In genomic region chr9:4382722-4383317, GRCh38 we compare ENCODE assay signal across 8 cellular contexts.
A peak's percentile ranks its signal among the peaks of the same experiment; 100 is the strongest.
DNase-seq lines count a peak whose midpoint lies in the region; ATAC-seq and TF ChIP-seq lines count a peak whose summit lies in the region.

No MANE protein-coding gene starts in this region.

- H3K36me3 Mint-ChIP-seq in CD14-positive monocyte = no peaks in the 10 kb centered on the region

- ATAC-seq in GM18511 (IDR thresholded peaks at IDR 0.05; ENCODE audit: unreplicated experiment) (peak; percentile 68), left lobe of liver (peak; percentile 78), GM21381 (IDR thresholded peaks at IDR 0.05; ENCODE audit: unreplicated experiment) (no peak)

- H3K27me3 Mint-ChIP-seq in CD14-positive monocyte (ENCODE audit: low read depth in 3 of 3) = peaks cover 3 to 4% (median 3%) of the 10 kb centered on the region in 3 donors

- TF ChIP-seq CTCF in C4-2B (conservative IDR thresholded peaks at IDR 0.05) = peak; percentile 76
- TF ChIP-seq CTCF in LNCAP (IDR thresholded peaks at IDR 0.05) = peak; percentile 69
- TF ChIP-seq CTCF in CD14-positive monocyte (IDR thresholded peaks at IDR 0.05) = no peak

- H3K9me3 Mint-ChIP-seq in CD14-positive monocyte = no peaks in the 10 kb centered on the region

- no peak overlapping the region for H3K4me3 Mint-ChIP-seq in CD14-positive monocyte

- H3K27ac Mint-ChIP-seq in CD14-positive monocyte = no peak overlapping the region

- no peak overlapping the region for H3K27ac ChIP-seq in C4-2B

- no peaks in the 10 kb centered on the region for H3K4me1 Mint-ChIP-seq in CD14-positive monocyte

- intact Hi-C loops in CD14-positive monocyte (cut with micrococcal nuclease) = no loop called here

- DNase-seq in amniotic epithelial cell (ENCODE audit: low read depth) (peak; percentile 26), left lobe of liver (ENCODE audit: low spot score) (no peak), GF-D8 (lab: John Stamatoyannopoulos, UW) (no peak), CD14-positive monocyte (ENCODE audit: low spot score) (no peak)
